8 cellular contexts compared by ENCODE assay signal in the genomic region with DNA sequence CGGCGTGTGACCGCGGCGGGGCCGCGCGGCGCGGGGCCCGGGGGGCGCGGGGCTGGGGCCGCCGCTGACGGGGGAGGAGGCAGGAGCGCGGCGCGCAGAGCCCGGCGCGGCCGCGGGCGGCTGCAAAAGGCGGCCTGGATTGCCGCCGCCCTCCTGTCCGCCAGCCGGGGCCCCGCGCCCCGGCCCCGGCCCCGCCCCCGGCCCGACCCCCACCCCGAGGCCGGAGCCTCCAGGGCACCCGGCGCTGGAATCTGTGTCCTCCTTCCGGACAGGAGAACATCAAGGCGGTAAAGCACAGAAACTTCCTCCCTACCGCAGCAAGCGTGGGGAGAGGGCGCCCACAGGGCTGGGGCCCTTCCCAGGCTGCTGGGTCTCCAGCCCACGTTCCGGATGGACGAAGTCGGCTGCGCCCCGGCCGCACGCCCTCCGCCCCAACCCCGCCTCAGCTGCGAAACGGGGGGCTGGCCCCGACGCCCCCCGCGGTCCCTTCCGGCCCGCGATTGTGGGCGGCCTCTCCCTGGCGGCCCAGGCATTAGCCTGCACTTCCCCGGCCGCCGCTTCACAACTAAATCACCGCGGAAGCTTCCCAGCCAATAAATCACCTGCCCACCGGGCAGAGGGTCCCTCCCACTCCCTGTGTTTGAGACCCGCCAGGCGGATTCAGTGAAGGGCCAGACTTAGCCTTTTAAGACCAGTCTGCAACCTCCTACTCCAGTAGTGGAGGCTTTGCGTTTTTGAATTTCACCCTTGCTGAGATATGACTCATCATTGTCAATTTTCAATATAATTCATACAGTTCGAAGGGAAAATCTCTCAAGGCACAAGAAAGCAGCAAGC.
A peak's percentile ranks its signal among the peaks of the same experiment; 100 is the strongest.
DNase-seq lines count a peak whose midpoint lies in the region; ATAC-seq and TF ChIP-seq lines count a peak whose summit lies in the region.

No MANE protein-coding gene starts in this region.

- in situ Hi-C loops in astrocyte of the spinal cord (cut with HindIII; ENCODE audit: low sequenced_read_pairs): no loop called here

- no CpG with 5 or more reads among the region's 78 CpGs for WGBS in iPS DF 6.9 (ENCODE audit: insufficient coverage, insufficient read length)

- peaks cover 17% of the 10 kb centered on the region; the same call in 1 of the 2 replicates for H3K36me3 ChIP-seq in KOPT-K1 (ENCODE audit: insufficient read depth, low read length)
- H3K36me3 ChIP-seq in iPS DF 6.9 (ENCODE audit: control insufficient read depth, insufficient read depth, low read length): no peaks in the 10 kb centered on the region
- peaks cover 0 to 2% (median 0%) of the 10 kb centered on the region in 3 donors for H3K36me3 ChIP-seq in skeletal muscle tissue (ENCODE audit: control insufficient read depth in 3 of 3, insufficient read depth in 3 of 3, low read length in 3 of 3)

- H3K9ac ChIP-seq in skeletal muscle tissue (ENCODE audit: low read depth in 1 of 3, low read length in 3 of 3): peak overlapping the region; percentile 95 to 97 (median 96)

- no peaks in the 10 kb centered on the region for H3K9me3 ChIP-seq in KOPT-K1 (ENCODE audit: insufficient read depth, low read length, poor library complexity, severe bottlenecking)
- no peaks in the 10 kb centered on the region for H3K9me3 ChIP-seq in iPS DF 6.9 (ENCODE audit: control insufficient read depth, insufficient read depth, low read length)
- H3K9me3 ChIP-seq in skeletal muscle tissue (ENCODE audit: control insufficient read depth in 3 of 3, low read length in 3 of 3): no peaks in the 10 kb centered on the region

- H3K27me3 ChIP-seq in iPS DF 6.9 (ENCODE audit: control insufficient read depth, insufficient read depth, low read length) (no peaks in the 10 kb centered on the region), skeletal muscle tissue (ENCODE audit: control insufficient read depth in 3 of 3, insufficient read depth in 3 of 3, low read length in 3 of 3) (no peaks in the 10 kb centered on the region)

- H3K27ac ChIP-seq in KOPT-K1 (ENCODE audit: low read depth, low read length, poor library complexity, severe bottlenecking) (peak overlapping the region; percentile 57), iPS DF 6.9 (ENCODE audit: low read length) (no peak overlapping the region), skeletal muscle tissue (ENCODE audit: low read depth, low read length) (peak overlapping the region; percentile 95)

- TF ChIP-seq CTCF in astrocyte of the spinal cord (IDR thresholded peaks at IDR 0.05; ENCODE audit: low read depth, low read length): no peak

- H3K4me1 ChIP-seq in iPS DF 6.9 (ENCODE audit: control insufficient read depth, insufficient read depth, low read length) (peaks cover 9% of the 10 kb centered on the region; the same call in 1 of the 2 replicates), skeletal muscle tissue (ENCODE audit: control insufficient read depth in 3 of 3, insufficient read depth in 3 of 3, low read length in 3 of 3) (peaks cover 46 to 67% (median 64%) of the 10 kb centered on the region in 3 donors)

- DNase-seq in T-helper 22 cell (ENCODE audit: low read depth) (peak; percentile 43), astrocyte of the spinal cord (ENCODE audit: low read depth, low spot score) (peak; percentile 76), iPS DF 6.9 (ENCODE audit: low read depth, low spot score) (no peak)

- H3K4me3 ChIP-seq in GM08714 (ENCODE audit: low read length) (peak overlapping the region; percentile 74), astrocyte of the spinal cord (ENCODE audit: low read depth, low read length) (peak overlapping the region; percentile 78), iPS DF 6.9 (ENCODE audit: low read length) (peak overlapping the region; percentile 59), skeletal muscle tissue (ENCODE audit: low read length in 3 of 3) (peak overlapping the region; percentile 52 to 92 (median 89))

- ATAC-seq in GM19467 (IDR thresholded peaks at IDR 0.05; ENCODE audit: unreplicated experiment): no peak
- ATAC-seq in HG03565 (IDR thresholded peaks at IDR 0.05; ENCODE audit: unreplicated experiment): no peak
